ENCODE assay signal across 1 cellular context in the genomic region with DNA sequence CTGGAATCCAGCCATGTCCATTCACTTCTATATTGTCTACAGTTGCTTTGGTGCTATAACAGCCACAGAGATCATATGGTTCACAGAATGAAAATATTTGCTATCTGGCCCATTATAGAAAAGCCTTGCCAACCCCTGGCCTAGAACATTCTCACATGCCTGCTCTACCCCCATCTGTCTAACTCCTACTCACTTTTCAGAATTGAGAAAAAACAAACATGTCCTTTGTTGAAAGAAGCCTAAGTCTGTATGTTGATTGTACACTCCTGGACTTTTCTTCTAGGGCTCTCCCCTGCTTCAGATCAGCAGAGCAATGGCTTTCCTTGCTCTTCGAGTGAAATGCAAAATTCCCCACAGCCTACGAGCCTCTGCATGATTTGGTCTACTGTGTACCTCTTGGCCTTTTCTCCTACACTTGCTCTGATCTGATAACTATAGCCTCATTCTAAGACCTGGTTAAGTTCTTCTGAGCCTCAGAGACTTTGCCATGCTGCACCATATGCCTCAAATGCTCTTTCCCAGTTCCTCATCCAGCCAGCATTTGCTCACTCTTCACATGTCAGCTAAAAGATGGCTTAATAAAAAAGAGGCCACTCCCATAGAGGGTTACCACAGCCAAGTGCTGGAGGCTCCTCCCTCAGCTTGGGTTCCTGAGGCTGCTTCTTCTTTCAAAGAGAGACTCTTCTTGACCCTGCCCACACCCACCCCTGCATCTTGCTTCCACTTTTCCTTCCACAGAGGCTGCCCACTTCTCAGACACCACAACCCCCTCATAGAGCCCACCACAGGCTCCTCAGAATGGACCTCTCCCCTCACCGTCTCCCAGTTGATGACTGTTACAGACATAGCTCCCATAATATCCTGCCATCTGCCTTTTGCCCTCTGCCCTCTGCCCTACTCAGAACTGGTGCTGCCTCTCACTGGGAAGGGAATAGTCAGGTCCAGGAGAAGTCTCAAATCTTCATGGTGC.
TF ChIP-seq lines count a peak whose summit lies in the region.

No MANE protein-coding gene starts in this region.

TF ChIP-seq in HepG2, 621 proteins besides CTCF, POLR2A, EP300 and RAD21:
- TF ChIP-seq, protein P1, sequence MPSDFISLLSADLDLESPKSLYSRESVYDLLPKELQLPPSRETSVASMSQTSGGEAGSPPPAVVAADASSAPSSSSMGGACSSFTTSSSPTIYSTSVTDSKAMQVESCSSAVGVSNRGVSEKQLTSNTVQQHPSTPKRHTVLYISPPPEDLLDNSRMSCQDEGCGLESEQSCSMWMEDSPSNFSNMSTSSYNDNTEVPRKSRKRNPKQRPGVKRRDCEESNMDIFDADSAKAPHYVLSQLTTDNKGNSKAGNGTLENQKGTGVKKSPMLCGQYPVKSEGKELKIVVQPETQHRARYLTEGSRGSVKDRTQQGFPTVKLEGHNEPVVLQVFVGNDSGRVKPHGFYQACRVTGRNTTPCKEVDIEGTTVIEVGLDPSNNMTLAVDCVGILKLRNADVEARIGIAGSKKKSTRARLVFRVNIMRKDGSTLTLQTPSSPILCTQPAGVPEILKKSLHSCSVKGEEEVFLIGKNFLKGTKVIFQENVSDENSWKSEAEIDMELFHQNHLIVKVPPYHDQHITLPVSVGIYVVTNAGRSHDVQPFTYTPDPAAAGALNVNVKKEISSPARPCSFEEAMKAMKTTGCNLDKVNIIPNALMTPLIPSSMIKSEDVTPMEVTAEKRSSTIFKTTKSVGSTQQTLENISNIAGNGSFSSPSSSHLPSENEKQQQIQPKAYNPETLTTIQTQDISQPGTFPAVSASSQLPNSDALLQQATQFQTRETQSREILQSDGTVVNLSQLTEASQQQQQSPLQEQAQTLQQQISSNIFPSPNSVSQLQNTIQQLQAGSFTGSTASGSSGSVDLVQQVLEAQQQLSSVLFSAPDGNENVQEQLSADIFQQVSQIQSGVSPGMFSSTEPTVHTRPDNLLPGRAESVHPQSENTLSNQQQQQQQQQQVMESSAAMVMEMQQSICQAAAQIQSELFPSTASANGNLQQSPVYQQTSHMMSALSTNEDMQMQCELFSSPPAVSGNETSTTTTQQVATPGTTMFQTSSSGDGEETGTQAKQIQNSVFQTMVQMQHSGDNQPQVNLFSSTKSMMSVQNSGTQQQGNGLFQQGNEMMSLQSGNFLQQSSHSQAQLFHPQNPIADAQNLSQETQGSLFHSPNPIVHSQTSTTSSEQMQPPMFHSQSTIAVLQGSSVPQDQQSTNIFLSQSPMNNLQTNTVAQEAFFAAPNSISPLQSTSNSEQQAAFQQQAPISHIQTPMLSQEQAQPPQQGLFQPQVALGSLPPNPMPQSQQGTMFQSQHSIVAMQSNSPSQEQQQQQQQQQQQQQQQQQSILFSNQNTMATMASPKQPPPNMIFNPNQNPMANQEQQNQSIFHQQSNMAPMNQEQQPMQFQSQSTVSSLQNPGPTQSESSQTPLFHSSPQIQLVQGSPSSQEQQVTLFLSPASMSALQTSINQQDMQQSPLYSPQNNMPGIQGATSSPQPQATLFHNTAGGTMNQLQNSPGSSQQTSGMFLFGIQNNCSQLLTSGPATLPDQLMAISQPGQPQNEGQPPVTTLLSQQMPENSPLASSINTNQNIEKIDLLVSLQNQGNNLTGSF (CRISPR knock-in tag; IDR thresholded peaks at IDR 0.05), result no peak
- TF ChIP-seq POGZ (CRISPR knock-in tag; IDR thresholded peaks at IDR 0.05) (no peak), RARG (CRISPR knock-in tag; IDR thresholded peaks at IDR 0.05; ENCODE audit: low read depth) (no peak), NR2F2 (IDR thresholded peaks at IDR 0.05; ENCODE audit: borderline replicate concordance, low read depth) (no peak)
- TF ChIP-seq, protein P2, sequence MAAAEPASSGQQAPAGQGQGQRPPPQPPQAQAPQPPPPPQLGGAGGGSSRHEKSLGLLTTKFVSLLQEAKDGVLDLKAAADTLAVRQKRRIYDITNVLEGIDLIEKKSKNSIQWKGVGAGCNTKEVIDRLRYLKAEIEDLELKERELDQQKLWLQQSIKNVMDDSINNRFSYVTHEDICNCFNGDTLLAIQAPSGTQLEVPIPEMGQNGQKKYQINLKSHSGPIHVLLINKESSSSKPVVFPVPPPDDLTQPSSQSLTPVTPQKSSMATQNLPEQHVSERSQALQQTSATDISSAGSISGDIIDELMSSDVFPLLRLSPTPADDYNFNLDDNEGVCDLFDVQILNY (CRISPR knock-in tag; conservative IDR thresholded peaks at IDR 0.05), result no peak
